ENCODE assay signal across 8 cellular contexts in genomic region chr4:83535945-83536648, GRCh38. TPM values are rescaled to one million over a fixed set of nuclear protein-coding genes. Genes with fewer than 3 reads are reported as not detected.
A peak's percentile ranks its signal among the peaks of the same experiment; 100 is the strongest.
DNase-seq lines count a peak whose midpoint lies in the region; ATAC-seq and TF ChIP-seq lines count a peak whose summit lies in the region.

Gene GPAT3, plus strand, starts transcription at chr4:83536108. Its CDS starts 515 bp downstream, at chr4:83536623.

- peak; percentile 76 for DNase-seq in COR-L47 (lab: John Stamatoyannopoulos, UW)
- peak; percentile 53 to 82 for DNase-seq in HL-60 (ENCODE audit: low read depth in 1 of 2, low spot score in 1 of 2)
- DNase-seq in SW 1271 (lab: John Stamatoyannopoulos, UW): peak; percentile 43 to 72
- DNase-seq in activated naive CD8-positive, alpha-beta T cell treated with anti-CD3 and anti-CD28 coated beads, Interleukin-2, amount 10 ng/mL, durations not matched to agents 7 days and 5 days: peak; percentile 76
- peak; percentile 92 for DNase-seq in Right ventricle myocardium inferior (ENCODE audit: missing footprints)
- DNase-seq in posterior vena cava (ENCODE audit: low spot score): peak; percentile 93
- DNase-seq in ureter (ENCODE audit: low spot score): peak; percentile 81

- intact Hi-C loops in Right ventricle myocardium inferior (cut with DNase I) (loop anchor here (2.0 kb wide), 2 partner anchors 43 to 91 kb away; no protein-coding TSS in a partner anchor), posterior vena cava (cut with DNase I) (no loop called here)

- peak within 1 kb of the TSS; percentile 62 for H3K27ac Mint-ChIP-seq in activated naive CD8-positive, alpha-beta T cell treated with anti-CD3 and anti-CD28 coated beads, Interleukin-2, amount 10 ng/mL, durations not matched to agents 7 days and 5 days

- H3K4me1 Mint-ChIP-seq in activated naive CD8-positive, alpha-beta T cell treated with anti-CD3 and anti-CD28 coated beads, Interleukin-2, amount 10 ng/mL, durations not matched to agents 7 days and 5 days: peaks cover 7% of the 10 kb centered on the region

- H3K36me3 Mint-ChIP-seq in activated naive CD8-positive, alpha-beta T cell treated with anti-CD3 and anti-CD28 coated beads, Interleukin-2, amount 10 ng/mL, durations not matched to agents 7 days and 5 days: no peaks in the 10 kb centered on the region

- peak within 1 kb of the TSS; percentile 19 for H3K27ac ChIP-seq in HL-60 (replicated peaks)

- ATAC-seq in GM19468 (IDR thresholded peaks at IDR 0.05; ENCODE audit: extremely low read depth, unreplicated experiment) (peak; percentile 49), Right ventricle myocardium inferior (peak; percentile 93)
- peak; percentile 84 for ATAC-seq in activated naive CD8-positive, alpha-beta T cell treated with anti-CD3 and anti-CD28 coated beads, Interleukin-2, amount 10 ng/mL, durations not matched to agents 7 days and 5 days (ENCODE audit: low read depth)

- POLR2A ChIA-PET in activated naive CD8-positive, alpha-beta T cell treated with anti-CD3 and anti-CD28 coated beads, Interleukin-2, amount 10 ng/mL, durations not matched to agents 7 days and 5 days (lab: Charles Lee): interaction anchor here (0.7 to 1.1 kb wide), 2 partner anchors 9 to 117 kb away, joined by 3 read pairs; no protein-coding TSS in a partner anchor

- no peak for TF ChIP-seq CTCF in HL-60 (IDR thresholded peaks at IDR 0.05; ENCODE audit: insufficient read depth, low read length)

- no peaks in the 10 kb centered on the region for H3K9me3 Mint-ChIP-seq in activated naive CD8-positive, alpha-beta T cell treated with anti-CD3 and anti-CD28 coated beads, Interleukin-2, amount 10 ng/mL, durations not matched to agents 7 days and 5 days

- peak within 1 kb of the TSS; percentile 87 for H3K4me3 Mint-ChIP-seq in activated naive CD8-positive, alpha-beta T cell treated with anti-CD3 and anti-CD28 coated beads, Interleukin-2, amount 10 ng/mL, durations not matched to agents 7 days and 5 days

- H3K27me3 ChIP-seq in HL-60 (ENCODE audit: insufficient read depth, poor library complexity, severe bottlenecking): peaks cover 11% of the 10 kb centered on the region

- peak within 1 kb of the TSS; percentile 62 for H3K4me3 ChIP-seq in HL-60 (replicated peaks; ENCODE audit: insufficient read depth, low read length)

- peaks cover 41% of the 10 kb centered on the region for H3K27me3 Mint-ChIP-seq in activated naive CD8-positive, alpha-beta T cell treated with anti-CD3 and anti-CD28 coated beads, Interleukin-2, amount 10 ng/mL, durations not matched to agents 7 days and 5 days

RNA-seq across cellular contexts. Expression of gene GPAT3, which starts in this region (rescaled TPM):
- total RNA-seq in activated naive CD8-positive, alpha-beta T cell treated with anti-CD3 and anti-CD28 coated beads, Interleukin-2, amount 10 ng/mL, durations not matched to agents 7 days and 5 days: 1 to 10 TPM; 3.1 to 3.4 TPM
- total RNA-seq in Right ventricle myocardium inferior (33.8 TPM), posterior vena cava (1 to 10 TPM; 3.4 to 4.3 TPM), ureter (3.3 TPM)

Comparison
In these comparisons a context has a peak if more than half of its experiments do, and no peak if none do; other contexts are left out.
1. Peak in every context shown above with its lines: DNase-seq, ATAC-seq, H3K4me3 ChIP-seq and H3K27ac ChIP-seq.